ENCODE assay signal across 1 cellular context in genomic region chr13:91384891-91385290, GRCh38.
TF ChIP-seq lines count a peak whose summit lies in the region.

No MANE protein-coding gene starts in this region.

TF ChIP-seq in K562, 482 proteins besides CTCF, POLR2A, EP300 and RAD21 (continued from another document):
- TF ChIP-seq E4F1 (CRISPR knock-in tag; IDR thresholded peaks at IDR 0.05; ENCODE audit: borderline replicate concordance) (peak; percentile 59; the same call in 1 of the 2 replicates), E2F5 (CRISPR knock-in tag; IDR thresholded peaks at IDR 0.05) (no peak)
